ENCODE assay signal across 10 cellular contexts in the genomic region with DNA sequence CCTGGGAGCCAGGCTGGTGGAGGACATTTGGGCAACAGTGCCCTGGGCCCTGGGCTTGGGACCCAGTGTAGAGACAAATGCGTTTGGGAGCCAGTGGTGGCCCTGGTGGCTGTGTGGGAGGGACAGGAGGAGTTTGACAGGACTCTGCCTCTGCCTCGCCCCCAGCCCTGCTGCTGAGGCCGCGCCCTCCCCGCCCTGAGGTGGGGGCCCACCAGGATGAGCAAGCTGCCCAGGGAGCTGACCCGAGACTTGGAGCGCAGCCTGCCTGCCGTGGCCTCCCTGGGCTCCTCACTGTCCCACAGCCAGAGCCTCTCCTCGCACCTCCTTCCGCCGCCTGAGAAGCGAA. TPM values are rescaled to one million over a fixed set of nuclear protein-coding genes. Genes with fewer than 3 reads are reported as not detected.
DNase-seq lines count a peak whose midpoint lies in the region; ATAC-seq and TF ChIP-seq lines count a peak whose summit lies in the region.
"Had no signal": no experiment of that assay in that cellular context is flagged by ENCODE, and none has a peak within 500 bp of the region (broad histone marks: within the 10 kb centered on the region; RNA-seq: fewer than 3 reads in every experiment).

No MANE protein-coding gene starts in this region.

- no peak for TF ChIP-seq POLR2A in transverse colon (IDR thresholded peaks at IDR 0.05)

- no peak overlapping the region for H3K4me3 ChIP-seq in cardiac muscle cell
- H3K4me3 ChIP-seq in iPS-20b (ENCODE audit: low read length), result 0 out of 2 replicates have a peak overlapping the region, but pooled peaks have one; percentile 17
- H3K4me3 ChIP-seq in transverse colon, result no peak overlapping the region
- H3K4me3 ChIP-seq: ovary had no signal

- H3K9me3 ChIP-seq in cardiac muscle cell (ENCODE audit: low read depth) (no peaks in the 10 kb centered on the region), iPS-20b (ENCODE audit: insufficient read depth, low read depth, low read length) (no peaks in the 10 kb centered on the region), transverse colon (no peaks in the 10 kb centered on the region)
- H3K9me3 ChIP-seq: ovary had no signal

- TF ChIP-seq CTCF in cardiac muscle cell (IDR thresholded peaks at IDR 0.05; ENCODE audit: low read depth, low read length) (no peak), transverse colon (IDR thresholded peaks at IDR 0.05) (no peak)

- H3K27me3 ChIP-seq in cardiac muscle cell, result no peaks in the 10 kb centered on the region
- no peaks in the 10 kb centered on the region for H3K27me3 ChIP-seq in iPS-20b (ENCODE audit: insufficient read depth, low read length)
- H3K27me3 ChIP-seq in transverse colon, result no peaks in the 10 kb centered on the region
- H3K27me3 ChIP-seq: ovary had no signal

- H3K9ac ChIP-seq in iPS-20b (ENCODE audit: low read depth, low read length), result peak overlapping the region; percentile 19; the same call in 1 of the 2 replicates

- in situ Hi-C loops in transverse colon (cut with MboI; ENCODE audit: low pct_ligation_motif_present in 1 of 4, low pct_unique_long_range_greater_than_20kb in 1 of 4, low sequenced_read_pairs in 3 of 4), result no loop called here

- peak overlapping the region; percentile 91 for H3K27ac ChIP-seq in cardiac muscle cell
- H3K27ac ChIP-seq in iPS-20b (ENCODE audit: low read length), result peak overlapping the region; percentile 16
- H3K27ac ChIP-seq in transverse colon, result peak overlapping the region; percentile 71 to 84 (median 78)
- H3K27ac ChIP-seq: ovary had no signal

- WGBS in transverse colon (ENCODE audit: low coverage in 1 of 2), 2 donors, result 64% methylated on average over 7 of the region's 12 CpGs; no CpG with 5 or more reads in 1 of the 2 donors

- H3K36me3 ChIP-seq in cardiac muscle cell (no peaks in the 10 kb centered on the region), iPS-20b (ENCODE audit: insufficient read depth, low read depth, low read length) (peaks cover 11% of the 10 kb centered on the region; the same call in 1 of the 2 replicates), transverse colon (peaks cover 0 to 11% (median 4%) of the 10 kb centered on the region in 4 donors)
- H3K36me3 ChIP-seq: ovary had no signal

- no peak for DNase-seq in cardiac muscle cell (ENCODE audit: low read depth in 1 of 2, low spot score in 1 of 2)
- DNase-seq in Right ventricle myocardium inferior (ENCODE audit: missing footprints), result no peak
- no peak for DNase-seq in transverse colon

- TF ChIP-seq EP300 in transverse colon (IDR thresholded peaks at IDR 0.05; ENCODE audit: low read depth), result no peak

- H3K4me1 ChIP-seq in cardiac muscle cell (ENCODE audit: low read depth), result peaks cover 16% of the 10 kb centered on the region
- peaks cover 9% of the 10 kb centered on the region; the same call in 1 of the 2 replicates for H3K4me1 ChIP-seq in iPS-20b (ENCODE audit: insufficient read depth, low read length)
- H3K4me1 ChIP-seq in transverse colon, result peaks cover 12 to 38% (median 26%) of the 10 kb centered on the region in 4 donors

- ATAC-seq in Right ventricle myocardium inferior, result no peak
- no peak for ATAC-seq in SK-N-SH treated with all-trans-retinoic acid at 6 μM for 48 hours
- ATAC-seq in HG03342 (IDR thresholded peaks at IDR 0.05; ENCODE audit: unreplicated experiment), result no peak

- intact Hi-C loops in Right ventricle myocardium inferior (cut with DNase I) (no loop called here), transverse colon (cut with DNase I; ENCODE audit: low total_unique reads) (loop anchor here (10.0 kb wide), 1 partner anchor 68 kb away; no protein-coding TSS in a partner anchor)

TF ChIP-seq in SK-N-SH treated with all-trans-retinoic acid at 6 μM for 48 hours, 23 proteins besides CTCF, POLR2A, EP300 and RAD21:
- no peak for TF ChIP-seq ARNTL (CRISPR knock-in tag; IDR thresholded peaks at IDR 0.05; ENCODE audit: borderline replicate concordance, low read depth)
- TF ChIP-seq GLIS3 (CRISPR knock-in tag; IDR thresholded peaks at IDR 0.05), result no peak
- TF ChIP-seq ISL1 (CRISPR knock-in tag; IDR thresholded peaks at IDR 0.05), result no peak
- TF ChIP-seq, protein P1, sequence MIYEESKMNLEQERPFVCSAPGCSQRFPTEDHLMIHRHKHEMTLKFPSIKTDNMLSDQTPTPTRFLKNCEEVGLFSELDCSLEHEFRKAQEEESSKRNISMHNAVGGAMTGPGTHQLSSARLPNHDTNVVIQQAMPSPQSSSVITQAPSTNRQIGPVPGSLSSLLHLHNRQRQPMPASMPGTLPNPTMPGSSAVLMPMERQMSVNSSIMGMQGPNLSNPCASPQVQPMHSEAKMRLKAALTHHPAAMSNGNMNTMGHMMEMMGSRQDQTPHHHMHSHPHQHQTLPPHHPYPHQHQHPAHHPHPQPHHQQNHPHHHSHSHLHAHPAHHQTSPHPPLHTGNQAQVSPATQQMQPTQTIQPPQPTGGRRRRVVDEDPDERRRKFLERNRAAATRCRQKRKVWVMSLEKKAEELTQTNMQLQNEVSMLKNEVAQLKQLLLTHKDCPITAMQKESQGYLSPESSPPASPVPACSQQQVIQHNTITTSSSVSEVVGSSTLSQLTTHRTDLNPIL (CRISPR knock-in tag; IDR thresholded peaks at IDR 0.05; ENCODE audit: low read depth), result no peak
- no peak for TF ChIP-seq CSDC2 (CRISPR knock-in tag; IDR thresholded peaks at IDR 0.05)
- no peak for TF ChIP-seq PPARA (CRISPR knock-in tag; IDR thresholded peaks at IDR 0.05; ENCODE audit: borderline replicate concordance)
- TF ChIP-seq SNAI2 (CRISPR knock-in tag; IDR thresholded peaks at IDR 0.05), result no peak
- TF ChIP-seq TOX (CRISPR knock-in tag; IDR thresholded peaks at IDR 0.05; ENCODE audit: borderline replicate concordance), result no peak
- no peak for TF ChIP-seq ESRRG (CRISPR knock-in tag; IDR thresholded peaks at IDR 0.05)
- no peak for TF ChIP-seq ZC3H10 (CRISPR knock-in tag; IDR thresholded peaks at IDR 0.05)
- TF ChIP-seq TCF4 (CRISPR knock-in tag; IDR thresholded peaks at IDR 0.05; ENCODE audit: borderline replicate concordance), result no peak
- TF ChIP-seq, protein P2, sequence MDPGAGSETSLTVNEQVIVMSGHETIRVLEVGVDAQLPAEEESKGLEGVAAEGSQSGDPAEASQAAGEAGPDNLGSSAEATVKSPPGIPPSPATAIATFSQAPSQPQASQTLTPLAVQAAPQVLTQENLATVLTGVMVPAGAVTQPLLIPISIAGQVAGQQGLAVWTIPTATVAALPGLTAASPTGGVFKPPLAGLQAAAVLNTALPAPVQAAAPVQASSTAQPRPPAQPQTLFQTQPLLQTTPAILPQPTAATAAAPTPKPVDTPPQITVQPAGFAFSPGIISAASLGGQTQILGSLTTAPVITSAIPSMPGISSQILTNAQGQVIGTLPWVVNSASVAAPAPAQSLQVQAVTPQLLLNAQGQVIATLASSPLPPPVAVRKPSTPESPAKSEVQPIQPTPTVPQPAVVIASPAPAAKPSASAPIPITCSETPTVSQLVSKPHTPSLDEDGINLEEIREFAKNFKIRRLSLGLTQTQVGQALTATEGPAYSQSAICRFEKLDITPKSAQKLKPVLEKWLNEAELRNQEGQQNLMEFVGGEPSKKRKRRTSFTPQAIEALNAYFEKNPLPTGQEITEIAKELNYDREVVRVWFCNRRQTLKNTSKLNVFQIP (CRISPR knock-in tag; IDR thresholded peaks at IDR 0.05; ENCODE audit: borderline replicate concordance, low read depth), result no peak
- no peak for TF ChIP-seq ZFP30 (CRISPR knock-in tag; IDR thresholded peaks at IDR 0.05)
- TF ChIP-seq, protein P3, sequence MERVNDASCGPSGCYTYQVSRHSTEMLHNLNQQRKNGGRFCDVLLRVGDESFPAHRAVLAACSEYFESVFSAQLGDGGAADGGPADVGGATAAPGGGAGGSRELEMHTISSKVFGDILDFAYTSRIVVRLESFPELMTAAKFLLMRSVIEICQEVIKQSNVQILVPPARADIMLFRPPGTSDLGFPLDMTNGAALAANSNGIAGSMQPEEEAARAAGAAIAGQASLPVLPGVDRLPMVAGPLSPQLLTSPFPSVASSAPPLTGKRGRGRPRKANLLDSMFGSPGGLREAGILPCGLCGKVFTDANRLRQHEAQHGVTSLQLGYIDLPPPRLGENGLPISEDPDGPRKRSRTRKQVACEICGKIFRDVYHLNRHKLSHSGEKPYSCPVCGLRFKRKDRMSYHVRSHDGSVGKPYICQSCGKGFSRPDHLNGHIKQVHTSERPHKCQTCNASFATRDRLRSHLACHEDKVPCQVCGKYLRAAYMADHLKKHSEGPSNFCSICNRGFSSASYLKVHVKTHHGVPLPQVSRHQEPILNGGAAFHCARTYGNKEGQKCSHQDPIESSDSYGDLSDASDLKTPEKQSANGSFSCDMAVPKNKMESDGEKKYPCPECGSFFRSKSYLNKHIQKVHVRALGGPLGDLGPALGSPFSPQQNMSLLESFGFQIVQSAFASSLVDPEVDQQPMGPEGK (CRISPR knock-in tag; IDR thresholded peaks at IDR 0.05; ENCODE audit: borderline replicate concordance), result no peak
- no peak for TF ChIP-seq BACH2 (CRISPR knock-in tag; IDR thresholded peaks at IDR 0.05; ENCODE audit: borderline replicate concordance)
TF ChIP-seq in SK-N-SH treated with all-trans-retinoic acid at 6 μM for 48 hours: peak in this region for 0.

RNA-seq across cellular contexts. Expression of a gene that starts 11.9 kb away (rescaled TPM):
- total RNA-seq in cardiac muscle cell, result 61.5 and 79.1 TPM in 2 replicates
- polyA plus RNA-seq in cardiac muscle cell, result 105 and 133 TPM in 2 replicates
- 5,286 TPM for total RNA-seq in Right ventricle myocardium inferior
- total RNA-seq in transverse colon, result 1 to 10 TPM in 1 of 4 donors, under 1 TPM in 1, not detected in 2; 0.64 to 1.9 TPM

RNA-seq across cellular contexts. Expression of a gene that starts 15.0 kb away (rescaled TPM):
- total RNA-seq in cardiac muscle cell (21.0 and 27.2 TPM in 2 replicates), Right ventricle myocardium inferior (5.1 TPM), transverse colon (10 to 100 TPM in 1 of 4 donors, 1 to 10 TPM in 2, under 1 TPM in 1; 0.80 to 48.3 (median 1.3) TPM)
- polyA plus RNA-seq in cardiac muscle cell, result 11.9 and 14.7 TPM in 2 replicates
- total RNA-seq: fibroblast of lung, SK-MEL-5 had no signal
- polyA plus RNA-seq: fibroblast of lung had no signal

RNA-seq across cellular contexts. Expression of a gene that starts 16.3 kb away (rescaled TPM):
- total RNA-seq in cardiac muscle cell (67.1 and 84.1 TPM in 2 replicates), Right ventricle myocardium inferior (21.4 TPM), transverse colon (100 to 1,000 TPM in 1 of 4 donors, 10 to 100 TPM in 3; 63.5 to 193 (median 73.2) TPM)
- polyA plus RNA-seq in cardiac muscle cell, result 47.9 and 62.6 TPM in 2 replicates

RNA-seq across cellular contexts. Expression of a gene that starts 26.5 kb away (rescaled TPM):
- total RNA-seq in cardiac muscle cell (4.3 and 17.7 TPM in 2 replicates), Right ventricle myocardium inferior (0.89 TPM), transverse colon (100 to 1,000 TPM; 125 to 509 (median 223) TPM)
- polyA plus RNA-seq in cardiac muscle cell, result 7.6 and 20.3 TPM in 2 replicates
- total RNA-seq: HFFc6 had no signal

RNA-seq across cellular contexts. Expression of a gene that starts 34.6 kb away (rescaled TPM):
- total RNA-seq in cardiac muscle cell (22.5 and 34.2 TPM in 2 replicates), Right ventricle myocardium inferior (10.4 TPM), transverse colon (10 to 100 TPM; 19.9 to 82.6 (median 46.2) TPM)
- polyA plus RNA-seq in cardiac muscle cell, result 29.7 and 31.3 TPM in 2 replicates

Comparison
In these comparisons a context has a peak if more than half of its experiments do, and no peak if none do; other contexts are left out.
1. RNA of a gene that starts 11.9 kb away (total RNA-seq): 5,286 TPM in Right ventricle myocardium inferior (single experiment); 61.5 to 79.1 TPM in cardiac muscle cell and 0.64 to 1.9 TPM in transverse colon; every median in the first group is over 10 times any median in the second.
2. H3K27ac ChIP-seq: peak in every context shown above with its lines; median percentile 91 in cardiac muscle cell; 78 in transverse colon; 16 in iPS-20b.